Comparison of ENCODE assay signal across 9 cellular contexts in genomic region chr14:57519051-57519450, GRCh38. TPM values are rescaled to one million over a fixed set of nuclear protein-coding genes. Genes with fewer than 3 reads are reported as not detected.
"Had no signal": no experiment of that assay in that cellular context is flagged by ENCODE, and none has a peak within 500 bp of the region (broad histone marks: within the 10 kb centered on the region; RNA-seq: fewer than 3 reads in every experiment).

No MANE protein-coding gene starts in this region.

- H3K27ac ChIP-seq: GM23248 had no signal

- H3K9me3 ChIP-seq: HAP-1 had no signal

- H3K4me3 ChIP-seq: GM23248, HAP-1, K562 had no signal

- H3K36me3 ChIP-seq: HAP-1 had no signal

- DNase-seq: GM23248, GOT3, H7, HFFc6, IMR-90 had no signal

- ATAC-seq: HCT116, K562 had no signal

- H3K9ac ChIP-seq: GM23248 had no signal

- H3K4me1 ChIP-seq: HAP-1 had no signal

- H2AFZ ChIP-seq: GM23248 had no signal

- FAIRE-seq: K562 had no signal

RNA-seq across cellular contexts. Expression of gene CCDC198, which starts 25.4 kb away (rescaled TPM):
- total RNA-seq: GM23248, H4, H7, HFFc6, IMR-90, K562 had no signal
- polyA plus RNA-seq: GM23248, IMR-90, K562 had no signal
